ENCODE assay signal across 1 cellular context in genomic region chr16:89048871-89049422, GRCh38.
TF ChIP-seq lines count a peak whose summit lies in the region.

No MANE protein-coding gene starts in this region.

TF ChIP-seq in HepG2, 621 proteins besides CTCF, POLR2A, EP300 and RAD21 (continued from another document and continues in another):
- TF ChIP-seq ZFP36 (IDR thresholded peaks at IDR 0.05; ENCODE audit: borderline replicate concordance, low read depth, low read length, partially characterized antibody): no peak
- no peak for TF ChIP-seq REST (IDR thresholded peaks at IDR 0.05; ENCODE audit: borderline replicate concordance in 1 of 2, low read depth in 1 of 2, low read length in 2 of 2)
- TF ChIP-seq STAT5B (CRISPR knock-in tag; IDR thresholded peaks at IDR 0.05): no peak
- no peak for TF ChIP-seq CSRNP2 (CRISPR knock-in tag; conservative IDR thresholded peaks at IDR 0.05; ENCODE audit: low read depth)
- peak; percentile 43; the same call in 1 of the 2 replicates for TF ChIP-seq NR2F6 (IDR thresholded peaks at IDR 0.05)
- TF ChIP-seq NR2F6 (CRISPR knock-in tag; IDR thresholded peaks at IDR 0.05): peak; percentile 57; the same call in 1 of the 2 replicates
- no peak for TF ChIP-seq RARA (CRISPR knock-in tag; IDR thresholded peaks at IDR 0.05)
- TF ChIP-seq KLF9 (CRISPR knock-in tag; IDR thresholded peaks at IDR 0.05; ENCODE audit: low read depth): no peak
- no peak for TF ChIP-seq SRSF1 (optimal IDR thresholded peaks at IDR 0.05; ENCODE audit: low read depth, low read length)
- peak; percentile 21 for TF ChIP-seq SKI (IDR thresholded peaks at IDR 0.05; ENCODE audit: partially characterized antibody)
- TF ChIP-seq, protein P1, sequence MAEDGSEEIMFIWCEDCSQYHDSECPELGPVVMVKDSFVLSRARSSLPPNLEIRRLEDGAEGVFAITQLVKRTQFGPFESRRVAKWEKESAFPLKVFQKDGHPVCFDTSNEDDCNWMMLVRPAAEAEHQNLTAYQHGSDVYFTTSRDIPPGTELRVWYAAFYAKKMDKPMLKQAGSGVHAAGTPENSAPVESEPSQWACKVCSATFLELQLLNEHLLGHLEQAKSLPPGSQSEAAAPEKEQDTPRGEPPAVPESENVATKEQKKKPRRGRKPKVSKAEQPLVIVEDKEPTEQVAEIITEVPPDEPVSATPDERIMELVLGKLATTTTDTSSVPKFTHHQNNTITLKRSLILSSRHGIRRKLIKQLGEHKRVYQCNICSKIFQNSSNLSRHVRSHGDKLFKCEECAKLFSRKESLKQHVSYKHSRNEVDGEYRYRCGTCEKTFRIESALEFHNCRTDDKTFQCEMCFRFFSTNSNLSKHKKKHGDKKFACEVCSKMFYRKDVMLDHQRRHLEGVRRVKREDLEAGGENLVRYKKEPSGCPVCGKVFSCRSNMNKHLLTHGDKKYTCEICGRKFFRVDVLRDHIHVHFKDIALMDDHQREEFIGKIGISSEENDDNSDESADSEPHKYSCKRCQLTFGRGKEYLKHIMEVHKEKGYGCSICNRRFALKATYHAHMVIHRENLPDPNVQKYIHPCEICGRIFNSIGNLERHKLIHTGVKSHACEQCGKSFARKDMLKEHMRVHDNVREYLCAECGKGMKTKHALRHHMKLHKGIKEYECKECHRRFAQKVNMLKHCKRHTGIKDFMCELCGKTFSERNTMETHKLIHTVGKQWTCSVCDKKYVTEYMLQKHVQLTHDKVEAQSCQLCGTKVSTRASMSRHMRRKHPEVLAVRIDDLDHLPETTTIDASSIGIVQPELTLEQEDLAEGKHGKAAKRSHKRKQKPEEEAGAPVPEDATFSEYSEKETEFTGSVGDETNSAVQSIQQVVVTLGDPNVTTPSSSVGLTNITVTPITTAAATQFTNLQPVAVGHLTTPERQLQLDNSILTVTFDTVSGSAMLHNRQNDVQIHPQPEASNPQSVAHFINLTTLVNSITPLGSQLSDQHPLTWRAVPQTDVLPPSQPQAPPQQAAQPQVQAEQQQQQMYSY (CRISPR knock-in tag; IDR thresholded peaks at IDR 0.05): peak; percentile 39; the same call in 1 of the 2 replicates
- TF ChIP-seq ZFY (CRISPR knock-in tag; IDR thresholded peaks at IDR 0.05): no peak; the same call in 1 of the 2 replicates
- no peak for TF ChIP-seq TERF1 (CRISPR knock-in tag; IDR thresholded peaks at IDR 0.05)
- 0 out of 2 replicates have a peak, but pooled peaks have one; percentile 36 for TF ChIP-seq ZFP37 (CRISPR knock-in tag; IDR thresholded peaks at IDR 0.05; ENCODE audit: borderline replicate concordance)
- TF ChIP-seq MATR3 (CRISPR knock-in tag; IDR thresholded peaks at IDR 0.05): no peak
- no peak for TF ChIP-seq RELA (CRISPR knock-in tag; IDR thresholded peaks at IDR 0.05)
- TF ChIP-seq REPIN1 (CRISPR knock-in tag; IDR thresholded peaks at IDR 0.05; ENCODE audit: borderline replicate concordance, low read depth): no peak; the same call in 1 of the 2 replicates
- no peak for TF ChIP-seq ERF (CRISPR knock-in tag; IDR thresholded peaks at IDR 0.05)
- no peak for TF ChIP-seq SMAD9 (CRISPR knock-in tag; IDR thresholded peaks at IDR 0.05)
- TF ChIP-seq ZNF607 (CRISPR knock-in tag; IDR thresholded peaks at IDR 0.05; ENCODE audit: borderline replicate concordance): no peak
- peak; percentile 99 for TF ChIP-seq HNRNPL (IDR thresholded peaks at IDR 0.05; ENCODE audit: low read depth, low read length)
- TF ChIP-seq ZNF468 (CRISPR knock-in tag; IDR thresholded peaks at IDR 0.05): no peak
- peak; percentile 34; the same call in 1 of the 2 replicates for TF ChIP-seq MAX (IDR thresholded peaks at IDR 0.05)
- TF ChIP-seq, protein P2, sequence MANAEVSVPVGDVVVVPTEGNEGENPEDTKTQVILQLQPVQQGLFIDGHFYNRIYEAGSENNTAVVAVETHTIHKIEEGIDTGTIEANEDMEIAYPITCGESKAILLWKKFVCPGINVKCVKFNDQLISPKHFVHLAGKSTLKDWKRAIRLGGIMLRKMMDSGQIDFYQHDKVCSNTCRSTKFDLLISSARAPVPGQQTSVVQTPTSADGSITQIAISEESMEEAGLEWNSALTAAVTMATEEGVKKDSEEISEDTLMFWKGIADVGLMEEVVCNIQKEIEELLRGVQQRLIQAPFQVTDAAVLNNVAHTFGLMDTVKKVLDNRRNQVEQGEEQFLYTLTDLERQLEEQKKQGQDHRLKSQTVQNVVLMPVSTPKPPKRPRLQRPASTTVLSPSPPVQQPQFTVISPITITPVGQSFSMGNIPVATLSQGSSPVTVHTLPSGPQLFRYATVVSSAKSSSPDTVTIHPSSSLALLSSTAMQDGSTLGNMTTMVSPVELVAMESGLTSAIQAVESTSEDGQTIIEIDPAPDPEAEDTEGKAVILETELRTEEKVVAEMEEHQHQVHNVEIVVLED (CRISPR knock-in tag; IDR thresholded peaks at IDR 0.05; ENCODE audit: borderline replicate concordance): no peak
- TF ChIP-seq SOX13 (IDR thresholded peaks at IDR 0.05): no peak
- TF ChIP-seq SOX13 (CRISPR knock-in tag; conservative IDR thresholded peaks at IDR 0.05 in 1 of 2, IDR thresholded peaks at IDR 0.05 in 1 of 2): no peak; a peak in 1 of 4 replicates
- TF ChIP-seq SETDB1 (CRISPR knock-in tag; IDR thresholded peaks at IDR 0.05; ENCODE audit: borderline replicate concordance): no peak
- no peak for TF ChIP-seq NCOA1 (CRISPR knock-in tag; IDR thresholded peaks at IDR 0.05)
- TF ChIP-seq TSC22D2 (CRISPR knock-in tag; IDR thresholded peaks at IDR 0.05; ENCODE audit: borderline replicate concordance): no peak
- no peak for TF ChIP-seq ZNF230 (CRISPR knock-in tag; IDR thresholded peaks at IDR 0.05)
- TF ChIP-seq NFIC (IDR thresholded peaks at IDR 0.05; ENCODE audit: low read length): no peak
- TF ChIP-seq, protein P3, sequence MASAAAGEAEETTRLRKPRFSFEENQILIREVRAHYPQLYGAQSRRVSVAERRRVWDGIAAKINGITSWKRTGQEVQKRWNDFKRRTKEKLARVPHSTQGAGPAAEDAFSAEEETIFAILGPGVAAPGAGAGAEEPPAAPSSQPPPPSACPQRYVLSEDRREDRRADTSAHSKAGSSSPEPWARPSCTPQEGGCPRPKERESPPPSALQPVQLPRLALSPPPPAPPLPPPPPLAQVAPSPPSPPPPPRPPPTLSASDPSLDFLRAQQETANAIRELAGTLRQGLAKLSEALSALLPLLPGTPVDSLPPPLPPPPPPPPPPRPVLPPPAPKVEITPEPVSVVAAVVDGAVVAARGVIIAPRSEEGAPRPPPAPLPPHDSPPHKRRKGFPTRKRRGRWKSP (CRISPR knock-in tag; IDR thresholded peaks at IDR 0.05): no peak
- TF ChIP-seq ZNF101 (CRISPR knock-in tag; IDR thresholded peaks at IDR 0.05; ENCODE audit: borderline replicate concordance, low read depth): no peak
- TF ChIP-seq ZNF44 (CRISPR knock-in tag; IDR thresholded peaks at IDR 0.05): no peak
- TF ChIP-seq HNF4A (CRISPR knock-in tag; IDR thresholded peaks at IDR 0.05): peak; percentile 78
- no peak for TF ChIP-seq YEATS2 (CRISPR knock-in tag; IDR thresholded peaks at IDR 0.05; ENCODE audit: borderline replicate concordance)
- TF ChIP-seq, protein P4, sequence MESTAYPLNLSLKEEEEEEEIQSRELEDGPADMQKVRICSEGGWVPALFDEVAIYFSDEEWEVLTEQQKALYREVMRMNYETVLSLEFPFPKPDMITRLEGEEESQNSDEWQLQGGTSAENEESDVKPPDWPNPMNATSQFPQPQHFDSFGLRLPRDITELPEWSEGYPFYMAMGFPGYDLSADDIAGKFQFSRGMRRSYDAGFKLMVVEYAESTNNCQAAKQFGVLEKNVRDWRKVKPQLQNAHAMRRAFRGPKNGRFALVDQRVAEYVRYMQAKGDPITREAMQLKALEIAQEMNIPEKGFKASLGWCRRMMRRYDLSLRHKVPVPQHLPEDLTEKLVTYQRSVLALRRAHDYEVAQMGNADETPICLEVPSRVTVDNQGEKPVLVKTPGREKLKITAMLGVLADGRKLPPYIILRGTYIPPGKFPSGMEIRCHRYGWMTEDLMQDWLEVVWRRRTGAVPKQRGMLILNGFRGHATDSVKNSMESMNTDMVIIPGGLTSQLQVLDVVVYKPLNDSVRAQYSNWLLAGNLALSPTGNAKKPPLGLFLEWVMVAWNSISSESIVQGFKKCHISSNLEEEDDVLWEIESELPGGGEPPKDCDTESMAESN (CRISPR knock-in tag; conservative IDR thresholded peaks at IDR 0.05): no peak
- peak; percentile 59 for TF ChIP-seq PAXIP1 (CRISPR knock-in tag; conservative IDR thresholded peaks at IDR 0.05)
- TF ChIP-seq ZKSCAN5 (CRISPR knock-in tag; IDR thresholded peaks at IDR 0.05): peak; percentile 76; the same call in 1 of the 2 replicates
- TF ChIP-seq ZNF274 (CRISPR knock-in tag; IDR thresholded peaks at IDR 0.05): no peak
- no peak for TF ChIP-seq NR3C1 (CRISPR knock-in tag; IDR thresholded peaks at IDR 0.05)
- no peak for TF ChIP-seq BRD4 (CRISPR knock-in tag; IDR thresholded peaks at IDR 0.05)
- TF ChIP-seq RBM39 (IDR thresholded peaks at IDR 0.05; ENCODE audit: low read depth, low read length, poor library complexity, severe bottlenecking): peak; percentile 50
- no peak for TF ChIP-seq HMG20B (CRISPR knock-in tag; conservative IDR thresholded peaks at IDR 0.05)
- no peak for TF ChIP-seq ZNF839 (CRISPR knock-in tag; IDR thresholded peaks at IDR 0.05; ENCODE audit: borderline replicate concordance)
- no peak for TF ChIP-seq THYN1 (CRISPR knock-in tag; IDR thresholded peaks at IDR 0.05; ENCODE audit: borderline replicate concordance, low read depth)
- peak; percentile 37; the same call in 1 of the 2 replicates for TF ChIP-seq ZFX (CRISPR knock-in tag; IDR thresholded peaks at IDR 0.05; ENCODE audit: low read depth)
- no peak for TF ChIP-seq NAIF1 (CRISPR knock-in tag; IDR thresholded peaks at IDR 0.05; ENCODE audit: borderline replicate concordance)
- no peak for TF ChIP-seq GTF3A (CRISPR knock-in tag; conservative IDR thresholded peaks at IDR 0.05)
- no peak for TF ChIP-seq EEA1 (CRISPR knock-in tag; IDR thresholded peaks at IDR 0.05; ENCODE audit: borderline replicate concordance)
- peak; percentile 75 for TF ChIP-seq XRCC5 (optimal IDR thresholded peaks at IDR 0.05; ENCODE audit: low read length)
